16 cellular contexts compared by ENCODE assay signal in genomic region chr7:137120690-137121089, GRCh38.
A peak's percentile ranks its signal among the peaks of the same experiment; 100 is the strongest.
DNase-seq lines count a peak whose midpoint lies in the region; ATAC-seq and TF ChIP-seq lines count a peak whose summit lies in the region.
"Had no signal": no experiment of that assay in that cellular context is flagged by ENCODE, and none has a peak within 500 bp of the region (broad histone marks: within the 10 kb centered on the region; RNA-seq: fewer than 3 reads in every experiment).

No MANE protein-coding gene starts in this region.

- no peak for TF ChIP-seq CTCF in GM20000 (IDR thresholded peaks at IDR 0.05; ENCODE audit: extremely low read depth, missing control alignments)
- no peak for TF ChIP-seq CTCF in CD4-positive, alpha-beta T cell (IDR thresholded peaks at IDR 0.05)

- H3K27me3 Mint-ChIP-seq in CD4-positive, alpha-beta T cell, result no peaks in the 10 kb centered on the region
- H3K27me3 Mint-ChIP-seq: activated CD4-positive, alpha-beta memory T cell treated with anti-CD3 and anti-CD28 coated beads for 36 hours; brain had no signal

- H3K27ac Mint-ChIP-seq in CD4-positive, alpha-beta T cell, result no peak overlapping the region
- H3K27ac Mint-ChIP-seq: activated CD4-positive, alpha-beta memory T cell treated with anti-CD3 and anti-CD28 coated beads for 36 hours; brain had no signal

- H3K9me3 ChIP-seq in CD4-positive, alpha-beta T cell (ENCODE audit: control insufficient read depth, low read length), result peaks cover 5% of the 10 kb centered on the region
- H3K9me3 ChIP-seq: gastroesophageal sphincter, upper lobe of right lung had no signal

- H3K27me3 ChIP-seq in CD4-positive, alpha-beta T cell (ENCODE audit: control insufficient read depth, insufficient read depth, low read length), result no peaks in the 10 kb centered on the region
- H3K27me3 ChIP-seq: gastroesophageal sphincter, upper lobe of right lung had no signal

- ATAC-seq in HG03039 (IDR thresholded peaks at IDR 0.05; ENCODE audit: unreplicated experiment), result peak; percentile 92
- no peak for ATAC-seq in CD4-positive, alpha-beta T cell (ENCODE audit: poor library complexity)
- ATAC-seq: gastroesophageal sphincter, upper lobe of right lung had no signal

- H3K4me1 Mint-ChIP-seq in CD4-positive, alpha-beta T cell (ENCODE audit: low read depth), result no peaks in the 10 kb centered on the region
- H3K4me1 Mint-ChIP-seq: brain had no signal

- no peaks in the 10 kb centered on the region for H3K36me3 Mint-ChIP-seq in CD4-positive, alpha-beta T cell (ENCODE audit: low read depth)
- H3K36me3 Mint-ChIP-seq: activated CD4-positive, alpha-beta memory T cell treated with anti-CD3 and anti-CD28 coated beads for 36 hours; brain had no signal

- peaks cover 6% of the 10 kb centered on the region for H3K9me3 Mint-ChIP-seq in CD4-positive, alpha-beta T cell

- DNase-seq in GM03348 (ENCODE audit: low spot score) (peak; percentile 21), GM20000 (ENCODE audit: low spot score) (peak; percentile 2), RPMI7951 (ENCODE audit: low read depth) (peak; percentile 13), DMS53 treated with DMSO at 0.1 percent for 48 hours (lab: John Stamatoyannopoulos, UW; ENCODE audit: unreplicated experiment) (no peak), NCI-H1092 treated with DMSO at 0.1 percent for 48 hours (lab: John Stamatoyannopoulos, UW) (no peak)
- DNase-seq in stimulated activated CD4-positive, alpha-beta T cell treated with anti-CD3 and anti-CD28 coated beads, Interleukin-4, amount 100 ng/mL, for 4 hours, result no peak
- no peak for DNase-seq in CD4-positive, alpha-beta T cell
- DNase-seq: activated CD4-positive, alpha-beta memory T cell treated with anti-CD3 and anti-CD28 coated beads for 36 hours; activated effector memory CD4-positive, alpha-beta T cell treated with Interleukin-2 at 50 U/mL for 16 hours; NCI-H1694 treated with DMSO at 0.1 percent for 48 hours; NCI-H526; posterior cingulate gyrus; upper lobe of right lung had no signal

- H3K27ac ChIP-seq in CD4-positive, alpha-beta T cell (ENCODE audit: low read depth, low read length), result no peak overlapping the region
- H3K27ac ChIP-seq: gastroesophageal sphincter, upper lobe of right lung had no signal

- POLR2A ChIA-PET in CD4-positive, alpha-beta T cell (lab: Charles Lee), result no interaction called here

- H3K4me3 Mint-ChIP-seq in CD4-positive, alpha-beta T cell, result no peak overlapping the region
- H3K4me3 Mint-ChIP-seq: activated CD4-positive, alpha-beta memory T cell treated with anti-CD3 and anti-CD28 coated beads for 36 hours; brain had no signal

- intact Hi-C loops in CD4-positive, alpha-beta T cell (cut with DNase I, micrococcal nuclease), result no loop called here

- CTCF ChIA-PET in CD4-positive, alpha-beta T cell (lab: Charles Lee), result no interaction called here

Comparison
In these comparisons a context has a peak if more than half of its experiments do, and no peak if none do; other contexts are left out.
1. DNase-seq: peak in GM03348 (single experiment), GM20000 (single experiment) and RPMI7951 (single experiment); none in DMS53 treated with DMSO at 0.1 percent for 48 hours (single experiment), stimulated activated CD4-positive, alpha-beta T cell treated with anti-CD3 and anti-CD28 coated beads, Interleukin-4, amount 100 ng/mL, for 4 hours (0 of 2), NCI-H1092 treated with DMSO at 0.1 percent for 48 hours (single experiment) and CD4-positive, alpha-beta T cell (0 of 10).